In the genomic region with DNA sequence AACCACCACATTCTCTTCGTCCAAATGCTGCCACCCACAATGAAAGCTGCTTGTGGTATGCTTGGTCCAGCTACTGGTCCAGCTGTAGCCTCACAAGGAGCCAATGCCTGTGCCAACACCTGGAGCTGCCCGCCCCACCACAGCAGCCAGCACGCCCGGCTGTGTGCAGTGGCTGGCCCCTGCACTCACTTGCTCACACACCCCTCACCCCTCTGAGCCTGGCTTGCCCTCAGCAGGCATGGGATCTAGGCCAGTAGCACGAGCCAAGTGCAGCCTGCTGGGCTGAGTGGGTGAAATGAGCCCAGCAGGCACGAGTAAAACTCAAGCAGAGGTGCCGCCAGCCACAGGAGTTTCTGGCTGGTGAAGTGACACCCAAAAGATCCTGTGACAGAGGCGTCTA, we compare ENCODE assay signal across 37 cellular contexts.
"Had no signal": no experiment of that assay in that cellular context is flagged by ENCODE, and none has a peak within 500 bp of the region (broad histone marks: within the 10 kb centered on the region; RNA-seq: fewer than 3 reads in every experiment).

No MANE protein-coding gene starts in this region.

- DNase-seq: activated B cell treated with CpG ODN at 0.5 μM for 24 hours; activated CD4-positive, alpha-beta memory T cell treated with anti-CD3 and anti-CD28 coated beads for 36 hours; activated CD4-positive, alpha-beta T cell treated with anti-CD3 and anti-CD28 coated beads for 4 hours; activated CD4-positive, alpha-beta T cell treated with anti-CD3 and anti-CD28 coated beads, Interleukin-2, amount 10 ng/mL, durations not matched to agents 24 days and 14 days; activated CD4-positive, alpha-beta T cell treated with anti-CD3 and anti-CD28 coated beads, Interleukin-2, amount 50 U/mL, for 1 hour; activated CD4-positive, alpha-beta T cell treated with anti-CD3 and anti-CD28 coated beads, Interleukin-2, amount 50 U/mL, for 4 hours; activated CD4-positive, CD25-positive, alpha-beta regulatory T cell treated with anti-CD3 and anti-CD28 coated beads, Interleukin-2, amount 50 U/mL, for 72 hours; activated CD8-positive, alpha-beta memory T cell treated with anti-CD3 and anti-CD28 coated beads, Interleukin-2, amount 50 U/mL, for 4 hours; activated CD8-positive, alpha-beta T cell treated with anti-CD3 and anti-CD28 coated beads for 36 hours; activated effector memory CD4-positive, alpha-beta T cell treated with anti-CD3 and anti-CD28 coated beads, Interleukin-2, amount 50 U/mL, for 16 hours; activated gamma-delta T cell treated with Interleukin-2 at 50 U/mL for 16 hours; activated naive CD4-positive, alpha-beta T cell; activated naive CD4-positive, alpha-beta T cell treated with anti-CD3 and anti-CD28 coated beads for 36 hours; activated naive CD8-positive, alpha-beta T cell treated with anti-CD3 and anti-CD28 coated beads, Interleukin-2, amount 10 ng/mL, durations not matched to agents 7 days and 5 days; activated naive CD8-positive, alpha-beta T cell treated with anti-CD3 and anti-CD28 coated beads, Interleukin-2, amount 50 U/mL, for 24 hours; activated T-cell treated with anti-CD3 and anti-CD28 coated beads for 4 hours; activated T-cell treated with anti-CD3 and anti-CD28 coated beads, Interleukin-2, amount 50 U/mL, for 1 hour; activated T-cell treated with anti-CD3 and anti-CD28 coated beads, Interleukin-2, amount 50 U/mL, for 4 hours; activated T-cell treated with anti-CD3 and anti-CD28 coated beads, Interleukin-2, amount 50 U/mL, for 72 hours; amygdala; anterior cingulate cortex; central memory CD4-positive, alpha-beta T cell; T-helper 1 cell; T-helper 2 cell; T-helper 9 cell had no signal

- H3K9me3 ChIP-seq: ascending aorta had no signal

- H3K36me3 Mint-ChIP-seq: activated CD4-positive, alpha-beta memory T cell treated with anti-CD3 and anti-CD28 coated beads for 36 hours; activated naive CD4-positive, alpha-beta T cell treated with anti-CD3 and anti-CD28 coated beads, Interleukin-2, amount 50 U/mL, for 24 hours; activated naive CD8-positive, alpha-beta T cell; activated naive CD8-positive, alpha-beta T cell treated with anti-CD3 and anti-CD28 coated beads, Interleukin-2, amount 10 ng/mL, durations not matched to agents 7 days and 5 days; brain had no signal

- H3K4me3 Mint-ChIP-seq: activated B cell treated with CpG ODN at 0.5 μM for 24 hours; activated CD4-positive, alpha-beta memory T cell treated with anti-CD3 and anti-CD28 coated beads for 36 hours; activated CD4-positive, alpha-beta T cell treated with anti-CD3 and anti-CD28 coated beads, Interleukin-2, amount 10 ng/mL, durations not matched to agents 24 days and 14 days; activated CD8-positive, alpha-beta T cell treated with anti-CD3 and anti-CD28 coated beads for 36 hours; activated naive CD4-positive, alpha-beta T cell treated with anti-CD3 and anti-CD28 coated beads for 36 hours; activated naive CD4-positive, alpha-beta T cell treated with anti-CD3 and anti-CD28 coated beads, Interleukin-2, amount 50 U/mL, for 24 hours; activated naive CD8-positive, alpha-beta T cell; activated naive CD8-positive, alpha-beta T cell treated with anti-CD3 and anti-CD28 coated beads, Interleukin-2, amount 10 ng/mL, durations not matched to agents 7 days and 5 days; activated naive CD8-positive, alpha-beta T cell treated with anti-CD3 and anti-CD28 coated beads, Interleukin-2, amount 50 U/mL, for 24 hours; activated T-cell treated with anti-CD3 and anti-CD28 coated beads, Interleukin-2, amount 50 U/mL, for 4 hours; activated T-cell treated with anti-CD3 and anti-CD28 coated beads, Interleukin-2, amount 50 U/mL, for 72 hours; activated T-helper 1 cell treated with anti-CD3 and anti-CD28 coated beads, Interleukin-12 subunit alpha, Interleukin-12 subunit beta, Interleukin-2, Interleukin-4 antibody, amounts not matched to agents 30 ng/mL and 10 ng/mL and 1 ng/mL, durations not matched to agents 14 hours and 24 hours and 36 hours; activated T-helper 17 cell treated with anti-CD3 and anti-CD28 coated beads, Interleukin-2, amount 50 U/mL, for 72 hours; brain; T-helper 1 cell treated with Interleukin-12 subunit alpha and Interleukin-12 subunit beta and Interleukin-4 antibody, amounts not matched to agents 30 μg/mL and 1 μg/mL, for 36 hours; T-helper 2 cell treated with Interferon-gamma antibody and Interleukin-4, amounts not matched to agents 5 μg/mL and 100 μg/mL, for 36 hours had no signal

- H3K4me3 ChIP-seq: ascending aorta, cardiac muscle cell had no signal

- FAIRE-seq: bronchial epithelial cell, TTC549 had no signal

- H3K27ac ChIP-seq: ascending aorta, cardiac muscle cell, VCaP had no signal

- H3K4me1 ChIP-seq: ascending aorta had no signal

- H3K4me1 Mint-ChIP-seq: activated B cell treated with CpG ODN at 0.5 μM for 24 hours; activated CD4-positive, alpha-beta T cell treated with anti-CD3 and anti-CD28 coated beads, Interleukin-2, amount 10 ng/mL, durations not matched to agents 24 days and 14 days; activated naive CD4-positive, alpha-beta T cell treated with anti-CD3 and anti-CD28 coated beads, Interleukin-2, amount 50 U/mL, for 24 hours; activated naive CD8-positive, alpha-beta T cell treated with anti-CD3 and anti-CD28 coated beads, Interleukin-2, amount 10 ng/mL, durations not matched to agents 7 days and 5 days; activated naive CD8-positive, alpha-beta T cell treated with anti-CD3 and anti-CD28 coated beads, Interleukin-2, amount 50 U/mL, for 24 hours; activated T-helper 17 cell treated with anti-CD3 and anti-CD28 coated beads, Interleukin-2, amount 50 U/mL, for 72 hours; brain had no signal

- H3K27me3 ChIP-seq: ascending aorta, cardiac muscle cell had no signal

- H3K27me3 Mint-ChIP-seq: activated B cell treated with CpG ODN at 0.5 μM for 24 hours; activated CD4-positive, alpha-beta memory T cell treated with anti-CD3 and anti-CD28 coated beads for 36 hours; activated CD4-positive, alpha-beta T cell treated with anti-CD3 and anti-CD28 coated beads, Interleukin-2, amount 10 ng/mL, durations not matched to agents 24 days and 14 days; activated CD8-positive, alpha-beta T cell treated with anti-CD3 and anti-CD28 coated beads for 36 hours; activated naive CD4-positive, alpha-beta T cell treated with anti-CD3 and anti-CD28 coated beads, Interleukin-2, amount 50 U/mL, for 24 hours; activated naive CD8-positive, alpha-beta T cell; activated naive CD8-positive, alpha-beta T cell treated with anti-CD3 and anti-CD28 coated beads, Interleukin-2, amount 10 ng/mL, durations not matched to agents 7 days and 5 days; activated naive CD8-positive, alpha-beta T cell treated with anti-CD3 and anti-CD28 coated beads, Interleukin-2, amount 50 U/mL, for 24 hours; activated T-helper 17 cell treated with anti-CD3 and anti-CD28 coated beads, Interleukin-2, amount 50 U/mL, for 72 hours had no signal

- H3K9me3 Mint-ChIP-seq: activated naive CD8-positive, alpha-beta T cell treated with anti-CD3 and anti-CD28 coated beads, Interleukin-2, amount 10 ng/mL, durations not matched to agents 7 days and 5 days; brain had no signal

- ATAC-seq: activated CD8-positive, alpha-beta T cell treated with anti-CD3 and anti-CD28 coated beads for 36 hours; activated naive CD8-positive, alpha-beta T cell treated with anti-CD3 and anti-CD28 coated beads, Interleukin-2, amount 50 U/mL, for 24 hours; activated T-cell treated with anti-CD3 and anti-CD28 coated beads, Interleukin-2, amount 50 U/mL, for 4 hours; activated T-cell treated with anti-CD3 and anti-CD28 coated beads, Interleukin-2, amount 50 U/mL, for 72 hours; activated T-helper 17 cell treated with anti-CD3 and anti-CD28 coated beads, Interleukin-2, amount 50 U/mL, for 72 hours had no signal

- H3K36me3 ChIP-seq: ascending aorta, cardiac muscle cell had no signal

- H3K27ac Mint-ChIP-seq: activated B cell treated with CpG ODN at 0.5 μM for 24 hours; activated CD4-positive, alpha-beta memory T cell treated with anti-CD3 and anti-CD28 coated beads for 36 hours; activated CD4-positive, alpha-beta T cell treated with anti-CD3 and anti-CD28 coated beads, Interleukin-2, amount 10 ng/mL, durations not matched to agents 24 days and 14 days; activated CD8-positive, alpha-beta T cell treated with anti-CD3 and anti-CD28 coated beads for 36 hours; activated naive CD4-positive, alpha-beta T cell treated with anti-CD3 and anti-CD28 coated beads for 36 hours; activated naive CD4-positive, alpha-beta T cell treated with anti-CD3 and anti-CD28 coated beads, Interleukin-2, amount 50 U/mL, for 24 hours; activated naive CD8-positive, alpha-beta T cell; activated naive CD8-positive, alpha-beta T cell treated with anti-CD3 and anti-CD28 coated beads, Interleukin-2, amount 10 ng/mL, durations not matched to agents 7 days and 5 days; activated naive CD8-positive, alpha-beta T cell treated with anti-CD3 and anti-CD28 coated beads, Interleukin-2, amount 50 U/mL, for 24 hours; activated T-cell treated with anti-CD3 and anti-CD28 coated beads, Interleukin-2, amount 50 U/mL, for 72 hours; activated T-helper 1 cell treated with anti-CD3 and anti-CD28 coated beads, Interleukin-12 subunit alpha, Interleukin-12 subunit beta, Interleukin-2, Interleukin-4 antibody, amounts not matched to agents 30 ng/mL and 10 ng/mL and 1 ng/mL, durations not matched to agents 14 hours and 24 hours and 36 hours; activated T-helper 17 cell treated with anti-CD3 and anti-CD28 coated beads, Interleukin-2, amount 50 U/mL, for 72 hours; brain; T-helper 1 cell treated with Interleukin-12 subunit alpha and Interleukin-12 subunit beta and Interleukin-4 antibody, amounts not matched to agents 30 μg/mL and 1 μg/mL, for 36 hours; T-helper 2 cell treated with Interferon-gamma antibody and Interleukin-4, amounts not matched to agents 5 μg/mL and 100 μg/mL, for 36 hours had no signal
